In the genomic region with DNA sequence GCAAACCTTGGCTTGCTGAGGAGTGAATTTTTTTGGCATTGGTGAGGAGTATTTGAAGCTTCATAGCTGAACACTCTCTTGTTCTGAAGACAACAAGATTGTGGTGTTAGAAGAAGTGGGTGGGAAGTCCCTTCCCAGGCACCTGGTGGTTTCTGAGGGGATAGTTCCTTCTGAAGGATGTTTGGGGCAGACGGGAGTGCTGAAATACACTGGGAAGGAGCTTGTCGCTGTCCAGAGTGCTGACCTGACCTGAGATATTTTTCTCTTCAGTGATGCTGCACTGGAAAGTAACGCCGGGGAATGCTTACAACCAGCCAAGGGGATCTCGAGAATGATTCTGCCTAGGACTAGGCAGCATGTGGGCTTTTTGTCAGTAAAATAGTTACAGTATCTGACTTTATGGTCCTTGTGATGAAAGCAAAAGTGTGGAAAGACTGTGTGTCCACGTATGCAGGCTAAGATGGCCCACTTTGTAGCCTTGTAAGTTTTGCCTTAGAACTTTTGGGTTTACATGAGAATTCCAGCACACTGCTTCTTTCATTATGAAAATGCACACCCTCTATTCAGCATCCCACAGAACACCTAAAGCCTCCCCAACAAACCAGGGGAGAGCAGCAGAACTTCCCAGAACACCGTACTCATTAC, we compare ENCODE assay signal across 8 cellular contexts. TPM values are rescaled to one million over a fixed set of nuclear protein-coding genes. Genes with fewer than 3 reads are reported as not detected.
DNase-seq lines count a peak whose midpoint lies in the region; ATAC-seq, FAIRE-seq and TF ChIP-seq lines count a peak whose summit lies in the region.

No MANE protein-coding gene starts in this region.

- H3K18ac ChIP-seq in mesendoderm (ENCODE audit: low read length) = no peak overlapping the region

- DNase-seq in GM04504 (ENCODE audit: low read depth) (peak; percentile 32), NB4 (ENCODE audit: low read depth) (peak; percentile 50), bronchial epithelial cell (ENCODE audit: low read depth) (peak; percentile 36), mesendoderm (peak; percentile 89), NCI-H2227 (lab: John Stamatoyannopoulos, UW; ENCODE audit: unreplicated experiment) (no peak), NCI-H2196 treated with DMSO at 0.1 percent for 48 hours (lab: John Stamatoyannopoulos, UW; ENCODE audit: unreplicated experiment) (no peak), mesenteric fat pad (ENCODE audit: low spot score) (no peak)

- no peaks in the 10 kb centered on the region for H3K36me3 ChIP-seq in bronchial epithelial cell (ENCODE audit: control insufficient read depth, insufficient read depth, low read length)
- no peaks in the 10 kb centered on the region for H3K36me3 ChIP-seq in mesendoderm (ENCODE audit: control insufficient read depth, insufficient read depth, low read length)

- ATAC-seq in GM18873 (IDR thresholded peaks at IDR 0.05; ENCODE audit: low FRiP score, unreplicated experiment) = no peak

- peaks cover 2% of the 10 kb centered on the region for H3K79me2 ChIP-seq in mesendoderm (ENCODE audit: control insufficient read depth, insufficient read depth, low read length)

- no peaks in the 10 kb centered on the region for H3K4me1 ChIP-seq in mesendoderm (ENCODE audit: control insufficient read depth, low read depth, low read length)

- H3K56ac ChIP-seq in mesendoderm (ENCODE audit: low read length) = no peak overlapping the region

- no peak overlapping the region for H4K8ac ChIP-seq in mesendoderm (ENCODE audit: low read depth, low read length)

- no peak overlapping the region for H2BK5ac ChIP-seq in mesendoderm (ENCODE audit: low read length)

- TF ChIP-seq CTCF in NB4 (IDR thresholded peaks at IDR 0.05; ENCODE audit: low read depth, low read length) (no peak), bronchial epithelial cell (IDR thresholded peaks at IDR 0.05; ENCODE audit: insufficient read depth, low read length, severe bottlenecking) (no peak)

- peaks cover 5% of the 10 kb centered on the region for H3K79me1 ChIP-seq in mesendoderm (ENCODE audit: low read length)

- H3K27me3 ChIP-seq in bronchial epithelial cell (ENCODE audit: control insufficient read depth, insufficient read depth, low read length) (peaks cover 4% of the 10 kb centered on the region), mesendoderm (ENCODE audit: insufficient read depth, low read length, poor library complexity) (no peaks in the 10 kb centered on the region)

- H4K5ac ChIP-seq in mesendoderm (ENCODE audit: low read length) = no peak overlapping the region

- H3K9ac ChIP-seq in mesendoderm (ENCODE audit: low read length) = no peak overlapping the region

- no peak for TF ChIP-seq POLR2A in NB4 (IDR thresholded peaks at IDR 0.05; ENCODE audit: extremely low read depth, insufficient read length)

- H3K4me2 ChIP-seq in mesendoderm (ENCODE audit: low read length) = no peak overlapping the region

- no peak overlapping the region for H2BK120ac ChIP-seq in mesendoderm (ENCODE audit: low read depth, low read length)

- FAIRE-seq in bronchial epithelial cell (lab: Jason Lieb, UNC) = peak; percentile 62

- no peak overlapping the region for H3K4ac ChIP-seq in mesendoderm (ENCODE audit: low read depth, low read length)

- H2AK5ac ChIP-seq in mesendoderm (ENCODE audit: low read length) = no peak overlapping the region

- H2BK15ac ChIP-seq in mesendoderm (replicated peaks; ENCODE audit: low read depth) = no peak overlapping the region

- H3K4me3 ChIP-seq in NB4 (ENCODE audit: low read depth, low read length) (no peak overlapping the region), bronchial epithelial cell (ENCODE audit: low read depth, low read length) (no peak overlapping the region), mesendoderm (ENCODE audit: low read length) (no peak overlapping the region)

- no CpG with 5 or more reads among the region's 7 CpGs for WGBS in mesendoderm (ENCODE audit: extremely low coverage, insufficient coverage, low lambda C conversion rate)

- no peak overlapping the region for H3K27ac ChIP-seq in mesendoderm (ENCODE audit: low read depth, low read length)

- H3K23ac ChIP-seq in mesendoderm (ENCODE audit: low read length) = no peak overlapping the region

RNA-seq across cellular contexts. Expression of a gene that starts 33.1 kb away (rescaled TPM):
- total RNA-seq in bronchial epithelial cell (0.53 and 1.0 TPM in 2 replicates), mesenteric fat pad (11.5 TPM)
- 15.8 TPM for polyA plus RNA-seq in mesendoderm (2013, experiment 1 of 2)
- 16.6 TPM for polyA plus RNA-seq in mesendoderm (2013, experiment 2 of 2)

Comparison
In these comparisons a context has a peak if more than half of its experiments do, and no peak if none do; other contexts are left out.
1. DNase-seq: peak in GM04504 (single experiment), NB4 (single experiment), bronchial epithelial cell (single experiment) and mesendoderm (single experiment); none in NCI-H2227 (single experiment), NCI-H2196 treated with DMSO at 0.1 percent for 48 hours (single experiment) and mesenteric fat pad (single experiment).